ENCODE assay signal across 21 cellular contexts in genomic region chr1:161511756-161512060, GRCh38. TPM values are rescaled to one million over a fixed set of nuclear protein-coding genes. Genes with fewer than 3 reads are reported as not detected.
DNase-seq lines count a peak whose midpoint lies in the region; ATAC-seq and TF ChIP-seq lines count a peak whose summit lies in the region.
"Had no signal": no experiment of that assay in that cellular context is flagged by ENCODE, and none has a peak within 500 bp of the region (broad histone marks: within the 10 kb centered on the region; RNA-seq: fewer than 3 reads in every experiment).

No MANE protein-coding gene starts in this region.

- intact Hi-C loops in right cardiac atrium (cut with DNase I) = no loop called here
- intact Hi-C loops in Right ventricle myocardium superior (cut with DNase I) = no loop called here
- intact Hi-C loops in lower lobe of right lung (cut with DNase I) = no loop called here

- H3K9me3 ChIP-seq in right cardiac atrium (ENCODE audit: control insufficient read depth, low read length) (no peaks in the 10 kb centered on the region), lower lobe of right lung (no peaks in the 10 kb centered on the region), neutrophil (no peaks in the 10 kb centered on the region)
- H3K9me3 ChIP-seq: BLaER1 treated with 17β-estradiol and CSF1 and Interleukin-3, amounts not matched to agents 10 nM and 100 nM had no signal

- H3K4me3 ChIP-seq in right cardiac atrium (ENCODE audit: low read length) (no peak overlapping the region), lower lobe of right lung (no peak overlapping the region), neutrophil (ENCODE audit: low read depth in 1 of 2, low read length in 1 of 2) (peak overlapping the region; percentile 11 to 25)
- H3K4me3 ChIP-seq: BLaER1 treated with 17β-estradiol and CSF1 and Interleukin-3, amounts not matched to agents 10 nM and 100 nM; GM12878 had no signal

- H3K27me3 ChIP-seq in right cardiac atrium (ENCODE audit: control insufficient read depth, insufficient read depth) (no peaks in the 10 kb centered on the region), lower lobe of right lung (ENCODE audit: low read depth) (no peaks in the 10 kb centered on the region), neutrophil (no peaks in the 10 kb centered on the region)
- H3K27me3 ChIP-seq: BLaER1 treated with 17β-estradiol and CSF1 and Interleukin-3, amounts not matched to agents 10 nM and 100 nM had no signal

- H3K4me1 Mint-ChIP-seq in HFFc6 (ENCODE audit: low read depth) = peaks cover 26% of the 10 kb centered on the region
- H3K4me1 Mint-ChIP-seq in activated CD8-positive, alpha-beta memory T cell treated with anti-CD3 and anti-CD28 coated beads, Interleukin-2, amount 10 ng/mL, durations not matched to agents 7 days and 5 days = peaks cover 12% of the 10 kb centered on the region
- H3K4me1 Mint-ChIP-seq in activated CD4-positive, alpha-beta memory T cell treated with anti-CD3 and anti-CD28 coated beads, Interleukin-2, amount 10 ng/mL, durations not matched to agents 7 days and 5 days = peaks cover 3% of the 10 kb centered on the region

- no peak overlapping the region for H3K27ac Mint-ChIP-seq in HFFc6
- H3K27ac Mint-ChIP-seq in activated CD8-positive, alpha-beta memory T cell treated with anti-CD3 and anti-CD28 coated beads, Interleukin-2, amount 10 ng/mL, durations not matched to agents 7 days and 5 days = no peak overlapping the region
- H3K27ac Mint-ChIP-seq in activated CD4-positive, alpha-beta memory T cell treated with anti-CD3 and anti-CD28 coated beads, Interleukin-2, amount 10 ng/mL, durations not matched to agents 7 days and 5 days = no peak overlapping the region
- H3K27ac Mint-ChIP-seq: B cell; CD8-positive, alpha-beta T cell; H9 had no signal

- CTCF ChIA-PET in activated CD8-positive, alpha-beta memory T cell treated with anti-CD3 and anti-CD28 coated beads, Interleukin-2, amount 10 ng/mL, durations not matched to agents 7 days and 5 days (lab: Charles Lee) = no interaction called here
- CTCF ChIA-PET in activated CD4-positive, alpha-beta memory T cell treated with anti-CD3 and anti-CD28 coated beads, Interleukin-2, amount 10 ng/mL, durations not matched to agents 7 days and 5 days (lab: Charles Lee) = interaction anchor here (1.6 kb wide), 1 partner anchor 24 kb away, joined by 4 read pairs; no protein-coding TSS in a partner anchor

- DNase-seq in right cardiac atrium (peak in 2 of 3 donors; percentile 32 to 42), Right ventricle myocardium superior (no peak), lower lobe of right lung (no peak), HFFc6 (no peak)
- no peak for DNase-seq in activated CD8-positive, alpha-beta memory T cell treated with anti-CD3 and anti-CD28 coated beads, Interleukin-2, amount 10 ng/mL, durations not matched to agents 7 days and 5 days
- DNase-seq in activated CD4-positive, alpha-beta memory T cell treated with anti-CD3 and anti-CD28 coated beads, Interleukin-2, amount 10 ng/mL, durations not matched to agents 7 days and 5 days = no peak
- DNase-seq: Calu3; CD8-positive, alpha-beta T cell; DMS 273 treated with DMSO at 0.1 percent for 48 hours; DMS53; DND-41; EL; H9 had no signal

- no peak overlapping the region for H3K4me3 Mint-ChIP-seq in HFFc6
- no peak overlapping the region for H3K4me3 Mint-ChIP-seq in activated CD8-positive, alpha-beta memory T cell treated with anti-CD3 and anti-CD28 coated beads, Interleukin-2, amount 10 ng/mL, durations not matched to agents 7 days and 5 days
- no peak overlapping the region for H3K4me3 Mint-ChIP-seq in activated CD4-positive, alpha-beta memory T cell treated with anti-CD3 and anti-CD28 coated beads, Interleukin-2, amount 10 ng/mL, durations not matched to agents 7 days and 5 days
- H3K4me3 Mint-ChIP-seq: B cell; CD8-positive, alpha-beta T cell; H9 had no signal

- POLR2A ChIA-PET in activated CD4-positive, alpha-beta memory T cell treated with anti-CD3 and anti-CD28 coated beads, Interleukin-2, amount 10 ng/mL, durations not matched to agents 7 days and 5 days (lab: Charles Lee) = no interaction called here

- TF ChIP-seq CTCF in lower lobe of right lung (IDR thresholded peaks at IDR 0.05) (no peak), neutrophil (IDR thresholded peaks at IDR 0.05) (no peak), HFFc6 (IDR thresholded peaks at IDR 0.05) (no peak)

- H3K36me3 Mint-ChIP-seq in HFFc6 (ENCODE audit: low read depth) = no peaks in the 10 kb centered on the region
- peaks cover 2% of the 10 kb centered on the region for H3K36me3 Mint-ChIP-seq in activated CD8-positive, alpha-beta memory T cell treated with anti-CD3 and anti-CD28 coated beads, Interleukin-2, amount 10 ng/mL, durations not matched to agents 7 days and 5 days
- no peaks in the 10 kb centered on the region for H3K36me3 Mint-ChIP-seq in activated CD4-positive, alpha-beta memory T cell treated with anti-CD3 and anti-CD28 coated beads, Interleukin-2, amount 10 ng/mL, durations not matched to agents 7 days and 5 days (ENCODE audit: low read depth)
- H3K36me3 Mint-ChIP-seq: CD8-positive, alpha-beta T cell had no signal

- H3K9me3 Mint-ChIP-seq in HFFc6 = no peaks in the 10 kb centered on the region
- no peaks in the 10 kb centered on the region for H3K9me3 Mint-ChIP-seq in activated CD8-positive, alpha-beta memory T cell treated with anti-CD3 and anti-CD28 coated beads, Interleukin-2, amount 10 ng/mL, durations not matched to agents 7 days and 5 days (ENCODE audit: low read depth)
- no peaks in the 10 kb centered on the region for H3K9me3 Mint-ChIP-seq in activated CD4-positive, alpha-beta memory T cell treated with anti-CD3 and anti-CD28 coated beads, Interleukin-2, amount 10 ng/mL, durations not matched to agents 7 days and 5 days
- H3K9me3 Mint-ChIP-seq: CD8-positive, alpha-beta T cell; H9 had no signal

- ATAC-seq in right cardiac atrium = no peak
- ATAC-seq in Right ventricle myocardium superior (ENCODE audit: poor library complexity) = no peak
- ATAC-seq in lower lobe of right lung = no peak
- no peak for ATAC-seq in activated CD8-positive, alpha-beta memory T cell treated with anti-CD3 and anti-CD28 coated beads, Interleukin-2, amount 10 ng/mL, durations not matched to agents 7 days and 5 days
- ATAC-seq: CD8-positive, alpha-beta T cell; GM12878 had no signal

- no peak overlapping the region for H3K27ac ChIP-seq in right cardiac atrium (ENCODE audit: low read length)
- peak overlapping the region; percentile 31 for H3K27ac ChIP-seq in lower lobe of right lung
- H3K27ac ChIP-seq in neutrophil = peak overlapping the region; percentile 60
- H3K27ac ChIP-seq: BLaER1 treated with 17β-estradiol and CSF1 and Interleukin-3, amounts not matched to agents 10 nM and 100 nM had no signal

- H3K36me3 ChIP-seq in lower lobe of right lung (peaks cover 15% of the 10 kb centered on the region), neutrophil (peaks cover 86% of the 10 kb centered on the region)

- H3K27me3 Mint-ChIP-seq in HFFc6 (ENCODE audit: insufficient read depth) = peaks cover 5% of the 10 kb centered on the region
- peaks cover 7% of the 10 kb centered on the region for H3K27me3 Mint-ChIP-seq in activated CD8-positive, alpha-beta memory T cell treated with anti-CD3 and anti-CD28 coated beads, Interleukin-2, amount 10 ng/mL, durations not matched to agents 7 days and 5 days
- H3K27me3 Mint-ChIP-seq in activated CD4-positive, alpha-beta memory T cell treated with anti-CD3 and anti-CD28 coated beads, Interleukin-2, amount 10 ng/mL, durations not matched to agents 7 days and 5 days = no peaks in the 10 kb centered on the region
- H3K27me3 Mint-ChIP-seq: B cell had no signal

- WGBS in right cardiac atrium = 80% methylated on average over 7 of the region's 7 CpGs

- H3K4me1 ChIP-seq in right cardiac atrium (ENCODE audit: control insufficient read depth, insufficient read depth, low read length) (no peaks in the 10 kb centered on the region), lower lobe of right lung (peaks cover 30% of the 10 kb centered on the region), neutrophil (ENCODE audit: control insufficient read depth in 1 of 2, insufficient read depth in 1 of 2, low read depth in 1 of 2, low read length in 1 of 2) (peaks cover 64 to 68% of the 10 kb centered on the region in 2 experiments)

RNA-seq across cellular contexts. Expression of gene FCGR2A, which starts 6.5 kb away (rescaled TPM):
- 10 to 100 TPM; 10.3 to 29.5 (median 19.7) TPM for total RNA-seq in right cardiac atrium
- 5.7 TPM for polyA plus RNA-seq in right cardiac atrium
- total RNA-seq in Right ventricle myocardium superior = 13.6 TPM
- 223 TPM for total RNA-seq in lower lobe of right lung
- under 1 TPM; 0.12 to 0.57 (median 0.29) TPM for total RNA-seq in HFFc6 (2021; fragmentation: NEBNext Ultra II Directional; extraction: Animal tissue kit (Norgen Biotek cat#: 25700))
- under 1 TPM in 1 of 2 experiments, not detected in 1; 0.35 TPM for total RNA-seq in activated CD8-positive, alpha-beta memory T cell treated with anti-CD3 and anti-CD28 coated beads, Interleukin-2, amount 10 ng/mL, durations not matched to agents 7 days and 5 days
- total RNA-seq in activated CD4-positive, alpha-beta memory T cell treated with anti-CD3 and anti-CD28 coated beads, Interleukin-2, amount 10 ng/mL, durations not matched to agents 7 days and 5 days = under 1 TPM in 1 of 2 experiments, not detected in 1; 0.30 TPM
- total RNA-seq: Calu3, HT-29 had no signal

RNA-seq across cellular contexts. Expression of gene HSPA6, which starts 12.6 kb away (rescaled TPM):
- total RNA-seq in right cardiac atrium (1 to 10 TPM in 3 of 4 donors, under 1 TPM in 1; 0.71 to 3.0 (median 2.1) TPM), Right ventricle myocardium superior (1.3 TPM), lower lobe of right lung (13.0 TPM)
- 0.75 TPM for polyA plus RNA-seq in right cardiac atrium
- under 1 TPM; 0.10 to 0.45 (median 0.19) TPM for total RNA-seq in HFFc6 (2021; fragmentation: NEBNext Ultra II Directional; extraction: Animal tissue kit (Norgen Biotek cat#: 25700))
- total RNA-seq in activated CD8-positive, alpha-beta memory T cell treated with anti-CD3 and anti-CD28 coated beads, Interleukin-2, amount 10 ng/mL, durations not matched to agents 7 days and 5 days = 1 to 10 TPM in 1 of 2 experiments, under 1 TPM in 1; 0.47 to 1.1 TPM
- 1 to 10 TPM in 1 of 2 experiments, under 1 TPM in 1; 0.91 to 1.2 TPM for total RNA-seq in activated CD4-positive, alpha-beta memory T cell treated with anti-CD3 and anti-CD28 coated beads, Interleukin-2, amount 10 ng/mL, durations not matched to agents 7 days and 5 days
- total RNA-seq: H9 had no signal

RNA-seq across cellular contexts. Expression of gene FCGR3A, which starts 37.9 kb away (rescaled TPM):
- 10 to 100 TPM; 42.7 to 73.9 (median 69.1) TPM for total RNA-seq in right cardiac atrium
- polyA plus RNA-seq in right cardiac atrium = 14.6 TPM
- 23.0 TPM for total RNA-seq in Right ventricle myocardium superior
- 323 TPM for total RNA-seq in lower lobe of right lung
- total RNA-seq in HFFc6 (2021; fragmentation: NEBNext Ultra II Directional; extraction: Animal tissue kit (Norgen Biotek cat#: 25700)) = not detected
- 1 to 10 TPM in 1 of 2 experiments, under 1 TPM in 1; 0.61 to 1.6 TPM for total RNA-seq in activated CD8-positive, alpha-beta memory T cell treated with anti-CD3 and anti-CD28 coated beads, Interleukin-2, amount 10 ng/mL, durations not matched to agents 7 days and 5 days
- under 1 TPM; 0.18 to 0.53 TPM for total RNA-seq in activated CD4-positive, alpha-beta memory T cell treated with anti-CD3 and anti-CD28 coated beads, Interleukin-2, amount 10 ng/mL, durations not matched to agents 7 days and 5 days
- total RNA-seq: A172, Calu3, G401, H1, H9, HT-29 had no signal
- polyA plus RNA-seq: H1 had no signal

Comparison
In these comparisons a context has a peak if more than half of its experiments do, and no peak if none do; other contexts are left out.
1. DNase-seq: peak in right cardiac atrium (2 of 3); none in Right ventricle myocardium superior (single experiment), lower lobe of right lung (single experiment), HFFc6 (single experiment), activated CD8-positive, alpha-beta memory T cell treated with anti-CD3 and anti-CD28 coated beads, Interleukin-2, amount 10 ng/mL, durations not matched to agents 7 days and 5 days (single experiment) and activated CD4-positive, alpha-beta memory T cell treated with anti-CD3 and anti-CD28 coated beads, Interleukin-2, amount 10 ng/mL, durations not matched to agents 7 days and 5 days (single experiment).
2. H3K4me3 ChIP-seq: peak in neutrophil (2 of 2); none in right cardiac atrium (single experiment) and lower lobe of right lung (single experiment).